ENCODE assay signal across 12 cellular contexts in genomic region chr17:72516772-72517399, GRCh38.
DNase-seq lines count a peak whose midpoint lies in the region; ATAC-seq and TF ChIP-seq lines count a peak whose summit lies in the region.
"Had no signal": no experiment of that assay in that cellular context is flagged by ENCODE, and none has a peak within 500 bp of the region (broad histone marks: within the 10 kb centered on the region; RNA-seq: fewer than 3 reads in every experiment).

No MANE protein-coding gene starts in this region.

- H3K27me3 ChIP-seq in RWPE2 (ENCODE audit: insufficient read depth, poor library complexity, severe bottlenecking) (no peaks in the 10 kb centered on the region), right atrium auricular region (no peaks in the 10 kb centered on the region)

- H3K4me1 ChIP-seq in HEK293 (ENCODE audit: control insufficient read depth, insufficient read depth, low read length) (peaks cover 24% of the 10 kb centered on the region), RWPE2 (ENCODE audit: insufficient read depth, poor library complexity, severe bottlenecking) (peaks cover 40% of the 10 kb centered on the region), right atrium auricular region (peaks cover 0 to 17% of the 10 kb centered on the region in 2 donors)

- CTCF ChIA-PET in HEK293 (lab: Yijun Ruan, JAX) = no interaction called here

- no peak overlapping the region for H3K4me3 ChIP-seq in HEK293 (ENCODE audit: low read depth, low read length)
- H3K4me3 ChIP-seq in RWPE2 (ENCODE audit: severe bottlenecking) = no peak overlapping the region
- H3K4me3 ChIP-seq in right atrium auricular region = no peak overlapping the region
- no peak overlapping the region for H3K4me3 ChIP-seq in skeletal muscle cell (ENCODE audit: low read depth, low read length)
- H3K4me3 ChIP-seq: lung had no signal

- H3K9me3 ChIP-seq in HEK293 (ENCODE audit: control insufficient read depth, insufficient read depth, low read depth, low read length) (no peaks in the 10 kb centered on the region), RWPE2 (ENCODE audit: severe bottlenecking) (no peaks in the 10 kb centered on the region), right atrium auricular region (no peaks in the 10 kb centered on the region)

- ATAC-seq in RWPE2 (ENCODE audit: low read depth) = no peak
- no peak for ATAC-seq in GM21367 (IDR thresholded peaks at IDR 0.05; ENCODE audit: unreplicated experiment)

- POLR2A ChIA-PET in HEK293 (lab: Yijun Ruan, JAX) = no interaction called here

- H3K27ac ChIP-seq in HEK293 (ENCODE audit: extremely low read depth, low read depth, low read length) (peak overlapping the region; percentile 34; the same call in 1 of the 2 replicates), RWPE2 (ENCODE audit: poor library complexity, severe bottlenecking) (peak overlapping the region; percentile 22), right atrium auricular region (peak overlapping the region; percentile 13 to 35)

- TF ChIP-seq CTCF in HEK293 (tag by site-specific recombination; IDR thresholded peaks at IDR 0.05) (no peak), RWPE2 (IDR thresholded peaks at IDR 0.05; ENCODE audit: poor library complexity, severe bottlenecking) (no peak), right atrium auricular region (IDR thresholded peaks at IDR 0.05) (no peak)

- DNase-seq in RWPE2 (ENCODE audit: low spot score) = no peak
- peak; percentile 75 for DNase-seq in right atrium auricular region (ENCODE audit: low spot score)
- peak; percentile 21 for DNase-seq in skeletal muscle cell (ENCODE audit: low read depth)
- DNase-seq in pons (ENCODE audit: low spot score) = no peak
- DNase-seq in activated CD4-positive, alpha-beta T cell treated with anti-CD3 and anti-CD28 coated beads, Interleukin-2, amount 50 U/mL, for 1 hour = no peak
- DNase-seq in HUDEP-2 (lab: John Stamatoyannopoulos, UW; ENCODE audit: unreplicated experiment in 76 of 76) = no peak
- DNase-seq: activated B cell treated with CpG ODN at 0.5 μM for 24 hours; effector CD8-positive, alpha-beta T cell; NCI-H82 had no signal

- H3K36me3 ChIP-seq in HEK293 (ENCODE audit: control insufficient read depth in 2 of 2, insufficient read depth in 1 of 2, low read length in 2 of 2) = no peaks in the 10 kb centered on the region
- no peaks in the 10 kb centered on the region; the same call in 1 of the 2 replicates for H3K36me3 ChIP-seq in RWPE2 (ENCODE audit: low read depth)
- H3K36me3 ChIP-seq in right atrium auricular region = no peaks in the 10 kb centered on the region

TF ChIP-seq in HEK293, 187 proteins besides CTCF, POLR2A, EP300 and RAD21:
- 0 out of 2 replicates have a peak, but pooled peaks have one; percentile 10 for TF ChIP-seq EGR2 (tag by site-specific recombination; IDR thresholded peaks at IDR 0.05; ENCODE audit: low read depth)
- no peak for TF ChIP-seq ZNF157 (tag by site-specific recombination; IDR thresholded peaks at IDR 0.05)
- no peak for TF ChIP-seq KLF17 (tag by site-specific recombination; IDR thresholded peaks at IDR 0.05)
- no peak for TF ChIP-seq ZNF677 (tag by site-specific recombination; IDR thresholded peaks at IDR 0.05)
- no peak for TF ChIP-seq ZNF701 (tag by site-specific recombination; IDR thresholded peaks at IDR 0.05)
- TF ChIP-seq, protein P1, sequence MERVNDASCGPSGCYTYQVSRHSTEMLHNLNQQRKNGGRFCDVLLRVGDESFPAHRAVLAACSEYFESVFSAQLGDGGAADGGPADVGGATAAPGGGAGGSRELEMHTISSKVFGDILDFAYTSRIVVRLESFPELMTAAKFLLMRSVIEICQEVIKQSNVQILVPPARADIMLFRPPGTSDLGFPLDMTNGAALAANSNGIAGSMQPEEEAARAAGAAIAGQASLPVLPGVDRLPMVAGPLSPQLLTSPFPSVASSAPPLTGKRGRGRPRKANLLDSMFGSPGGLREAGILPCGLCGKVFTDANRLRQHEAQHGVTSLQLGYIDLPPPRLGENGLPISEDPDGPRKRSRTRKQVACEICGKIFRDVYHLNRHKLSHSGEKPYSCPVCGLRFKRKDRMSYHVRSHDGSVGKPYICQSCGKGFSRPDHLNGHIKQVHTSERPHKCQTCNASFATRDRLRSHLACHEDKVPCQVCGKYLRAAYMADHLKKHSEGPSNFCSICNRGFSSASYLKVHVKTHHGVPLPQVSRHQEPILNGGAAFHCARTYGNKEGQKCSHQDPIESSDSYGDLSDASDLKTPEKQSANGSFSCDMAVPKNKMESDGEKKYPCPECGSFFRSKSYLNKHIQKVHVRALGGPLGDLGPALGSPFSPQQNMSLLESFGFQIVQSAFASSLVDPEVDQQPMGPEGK (tag by site-specific recombination; IDR thresholded peaks at IDR 0.05) = no peak
- no peak for TF ChIP-seq ZNF202 (tag by site-specific recombination; IDR thresholded peaks at IDR 0.05; ENCODE audit: borderline replicate concordance)
- TF ChIP-seq ZNF843 (tag by site-specific recombination; IDR thresholded peaks at IDR 0.05) = no peak
- no peak for TF ChIP-seq ZNF473 (tag by site-specific recombination; IDR thresholded peaks at IDR 0.05)
- TF ChIP-seq ZNF423 (tag by site-specific recombination; IDR thresholded peaks at IDR 0.05) = no peak
- TF ChIP-seq, protein P2, sequence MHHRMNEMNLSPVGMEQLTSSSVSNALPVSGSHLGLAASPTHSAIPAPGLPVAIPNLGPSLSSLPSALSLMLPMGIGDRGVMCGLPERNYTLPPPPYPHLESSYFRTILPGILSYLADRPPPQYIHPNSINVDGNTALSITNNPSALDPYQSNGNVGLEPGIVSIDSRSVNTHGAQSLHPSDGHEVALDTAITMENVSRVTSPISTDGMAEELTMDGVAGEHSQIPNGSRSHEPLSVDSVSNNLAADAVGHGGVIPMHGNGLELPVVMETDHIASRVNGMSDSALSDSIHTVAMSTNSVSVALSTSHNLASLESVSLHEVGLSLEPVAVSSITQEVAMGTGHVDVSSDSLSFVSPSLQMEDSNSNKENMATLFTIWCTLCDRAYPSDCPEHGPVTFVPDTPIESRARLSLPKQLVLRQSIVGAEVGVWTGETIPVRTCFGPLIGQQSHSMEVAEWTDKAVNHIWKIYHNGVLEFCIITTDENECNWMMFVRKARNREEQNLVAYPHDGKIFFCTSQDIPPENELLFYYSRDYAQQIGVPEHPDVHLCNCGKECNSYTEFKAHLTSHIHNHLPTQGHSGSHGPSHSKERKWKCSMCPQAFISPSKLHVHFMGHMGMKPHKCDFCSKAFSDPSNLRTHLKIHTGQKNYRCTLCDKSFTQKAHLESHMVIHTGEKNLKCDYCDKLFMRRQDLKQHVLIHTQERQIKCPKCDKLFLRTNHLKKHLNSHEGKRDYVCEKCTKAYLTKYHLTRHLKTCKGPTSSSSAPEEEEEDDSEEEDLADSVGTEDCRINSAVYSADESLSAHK (tag by site-specific recombination; IDR thresholded peaks at IDR 0.05) = no peak
- TF ChIP-seq ZNF138 (tag by site-specific recombination; IDR thresholded peaks at IDR 0.05; ENCODE audit: borderline replicate concordance) = no peak
- TF ChIP-seq SCRT2 (tag by site-specific recombination; IDR thresholded peaks at IDR 0.05) = peak; percentile 90
- no peak for TF ChIP-seq ZNF658 (tag by site-specific recombination; IDR thresholded peaks at IDR 0.05)
- TF ChIP-seq ZIC2 (tag by site-specific recombination; IDR thresholded peaks at IDR 0.05) = no peak
- TF ChIP-seq ZNF10 (tag by site-specific recombination; IDR thresholded peaks at IDR 0.05) = no peak
- TF ChIP-seq ZNF248 (tag by site-specific recombination; IDR thresholded peaks at IDR 0.05) = no peak
- peak; percentile 22; the same call in 1 of the 2 replicates for TF ChIP-seq SCRT1 (tag by site-specific recombination; IDR thresholded peaks at IDR 0.05; ENCODE audit: borderline replicate concordance)
- no peak for TF ChIP-seq YY2 (tag by site-specific recombination; IDR thresholded peaks at IDR 0.05)
- TF ChIP-seq ZFHX2 (tag by site-specific recombination; conservative IDR thresholded peaks at IDR 0.05) = 0 out of 2 replicates have a peak, but pooled peaks have one; percentile 24
- TF ChIP-seq GLIS2 (tag by site-specific recombination; IDR thresholded peaks at IDR 0.05) = no peak
- TF ChIP-seq ZNF121 (tag by site-specific recombination; IDR thresholded peaks at IDR 0.05) = no peak
- TF ChIP-seq HOXA7 (CRISPR knock-in tag; IDR thresholded peaks at IDR 0.05; ENCODE audit: borderline replicate concordance) = no peak
- TF ChIP-seq ZNF623 (tag by site-specific recombination; IDR thresholded peaks at IDR 0.05) = no peak
- TF ChIP-seq ZNF133 (tag by site-specific recombination; IDR thresholded peaks at IDR 0.05) = no peak
- no peak for TF ChIP-seq ZNF624 (tag by site-specific recombination; IDR thresholded peaks at IDR 0.05)
- TF ChIP-seq, protein P3, sequence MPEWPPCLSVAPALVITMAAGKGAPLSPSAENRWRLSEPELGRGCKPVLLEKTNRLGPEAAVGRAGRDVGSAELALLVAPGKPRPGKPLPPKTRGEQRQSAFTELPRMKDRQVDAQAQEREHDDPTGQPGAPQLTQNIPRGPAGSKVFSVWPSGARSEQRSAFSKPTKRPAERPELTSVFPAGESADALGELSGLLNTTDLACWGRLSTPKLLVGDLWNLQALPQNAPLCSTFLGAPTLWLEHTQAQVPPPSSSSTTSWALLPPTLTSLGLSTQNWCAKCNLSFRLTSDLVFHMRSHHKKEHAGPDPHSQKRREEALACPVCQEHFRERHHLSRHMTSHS (tag by site-specific recombination; IDR thresholded peaks at IDR 0.05) = no peak

Comparison
In these comparisons a context has a peak if more than half of its experiments do, and no peak if none do; other contexts are left out.
1. DNase-seq: peak in right atrium auricular region (single experiment) and skeletal muscle cell (single experiment); none in RWPE2 (single experiment), pons (single experiment), activated CD4-positive, alpha-beta T cell treated with anti-CD3 and anti-CD28 coated beads, Interleukin-2, amount 50 U/mL, for 1 hour (single experiment) and HUDEP-2 (0 of 76).
2. Peak in every context shown above with its lines, with median percentiles within 50 percentile points of each other: H3K27ac ChIP-seq.